ENCODE assay signal across 27 cellular contexts in genomic region chr10:10313099-10313875, GRCh38.
A peak's percentile ranks its signal among the peaks of the same experiment; 100 is the strongest.
DNase-seq lines count a peak whose midpoint lies in the region; ATAC-seq and TF ChIP-seq lines count a peak whose summit lies in the region.
"Had no signal": no experiment of that assay in that cellular context is flagged by ENCODE, and none has a peak within 500 bp of the region (broad histone marks: within the 10 kb centered on the region; RNA-seq: fewer than 3 reads in every experiment).

No MANE protein-coding gene starts in this region.

- H3K27me3 ChIP-seq in hepatocyte = no peaks in the 10 kb centered on the region
- H3K27me3 ChIP-seq in smooth muscle cell (ENCODE audit: low read depth) = no peaks in the 10 kb centered on the region
- H3K27me3 ChIP-seq: body of pancreas, dorsolateral prefrontal cortex, ovary had no signal

- no peak overlapping the region for H2AFZ ChIP-seq in hepatocyte
- no peak overlapping the region for H2AFZ ChIP-seq in smooth muscle cell (ENCODE audit: low read depth)
- H2AFZ ChIP-seq: PC-9 had no signal

- H3K9ac ChIP-seq in smooth muscle cell (ENCODE audit: low read depth) = no peak overlapping the region

- H3K4me3 Mint-ChIP-seq in WTC11 = no peak overlapping the region
- H3K4me3 Mint-ChIP-seq in activated CD4-positive, alpha-beta memory T cell treated with anti-CD3 and anti-CD28 coated beads for 36 hours = no peak overlapping the region
- H3K4me3 Mint-ChIP-seq: activated CD4-positive, alpha-beta memory T cell treated with anti-CD3 and anti-CD28 coated beads, Interleukin-2, amount 10 ng/mL, durations not matched to agents 7 days and 5 days; CD8-positive, alpha-beta T cell; immature natural killer cell; T-helper 17 cell had no signal

- POLR2A ChIA-PET in WTC11 (lab: Charles Lee) = no interaction called here
- POLR2A ChIA-PET in activated CD4-positive, alpha-beta memory T cell treated with anti-CD3 and anti-CD28 coated beads for 36 hours (lab: Charles Lee) = no interaction called here

- ATAC-seq in WTC11 (no peak), HG02642 (IDR thresholded peaks at IDR 0.05; ENCODE audit: poor library complexity, unreplicated experiment) (no peak)
- ATAC-seq: body of pancreas; CD8-positive, alpha-beta T cell; left lobe of liver; SK-N-SH treated with all-trans-retinoic acid at 6 μM for 48 hours; T-helper 17 cell had no signal

- 15% methylated on average over 3 of the region's 3 CpGs for WGBS in hepatocyte (ENCODE audit: low lambda C conversion rate, missing lambda C conversion rate)
- WGBS in smooth muscle cell (ENCODE audit: low lambda C conversion rate) = 41% methylated on average over 3 of the region's 3 CpGs

- H3K36me3 ChIP-seq in hepatocyte (replicated peaks; ENCODE audit: insufficient read depth, low read depth) = no peaks in the 10 kb centered on the region
- no peaks in the 10 kb centered on the region for H3K36me3 ChIP-seq in smooth muscle cell (ENCODE audit: low read depth)
- H3K36me3 ChIP-seq: HAP-1, ovary had no signal

- H3K4me1 ChIP-seq in hepatocyte (ENCODE audit: insufficient read depth) = peaks cover 11% of the 10 kb centered on the region
- H3K4me1 ChIP-seq in smooth muscle cell (ENCODE audit: low read depth) = no peaks in the 10 kb centered on the region

- H3K4me3 ChIP-seq in hepatocyte = no peak overlapping the region
- H3K4me3 ChIP-seq in smooth muscle cell = no peak overlapping the region
- H3K4me3 ChIP-seq: body of pancreas, dorsolateral prefrontal cortex, HAP-1, ovary, PC-9 had no signal

- H3K4me2 ChIP-seq in hepatocyte = peak overlapping the region; percentile 4
- H3K4me2 ChIP-seq in smooth muscle cell = peak overlapping the region; percentile 41
- H3K4me2 ChIP-seq: PC-9 had no signal

- no peaks in the 10 kb centered on the region for H3K27me3 Mint-ChIP-seq in WTC11 (ENCODE audit: low read depth)
- H3K27me3 Mint-ChIP-seq in activated CD4-positive, alpha-beta memory T cell treated with anti-CD3 and anti-CD28 coated beads for 36 hours = peaks cover 6% of the 10 kb centered on the region

- no peak overlapping the region for H3K27ac Mint-ChIP-seq in WTC11
- no peak overlapping the region for H3K27ac Mint-ChIP-seq in activated CD4-positive, alpha-beta memory T cell treated with anti-CD3 and anti-CD28 coated beads for 36 hours
- H3K27ac Mint-ChIP-seq: activated CD4-positive, alpha-beta memory T cell treated with anti-CD3 and anti-CD28 coated beads, Interleukin-2, amount 10 ng/mL, durations not matched to agents 7 days and 5 days; CD8-positive, alpha-beta T cell; immature natural killer cell; T-helper 17 cell had no signal

- no peaks in the 10 kb centered on the region for H3K9me2 ChIP-seq in hepatocyte (replicated peaks; ENCODE audit: insufficient read depth)

- H4K20me1 ChIP-seq in hepatocyte (ENCODE audit: insufficient read depth, poor library complexity, severe bottlenecking) (no peaks in the 10 kb centered on the region), smooth muscle cell (ENCODE audit: low read depth) (no peaks in the 10 kb centered on the region)

- peaks cover 2% of the 10 kb centered on the region; the same call in 1 of the 2 replicates for H3K4me1 Mint-ChIP-seq in WTC11
- H3K4me1 Mint-ChIP-seq in activated CD4-positive, alpha-beta memory T cell treated with anti-CD3 and anti-CD28 coated beads for 36 hours (ENCODE audit: low read depth) = no peaks in the 10 kb centered on the region
- H3K4me1 Mint-ChIP-seq: activated CD4-positive, alpha-beta memory T cell treated with anti-CD3 and anti-CD28 coated beads, Interleukin-2, amount 10 ng/mL, durations not matched to agents 7 days and 5 days; immature natural killer cell; T-helper 17 cell had no signal

- DNase-seq in SIG-M5 treated with dmso at 0.1 percent for 504 hours (lab: John Stamatoyannopoulos, UW; ENCODE audit: unreplicated experiment) = peak; percentile 4
- DNase-seq in SIG-M5 (lab: John Stamatoyannopoulos, UW) = no peak
- DNase-seq in WTC11 (ENCODE audit: low spot score) = no peak
- DNase-seq in hepatocyte (ENCODE audit: low spot score) = peak; percentile 17
- no peak for DNase-seq in smooth muscle cell (lab: John Stamatoyannopoulos, UW; ENCODE audit: unreplicated experiment)
- no peak for DNase-seq in HuH-7.5 (ENCODE audit: low spot score)
- DNase-seq in activated CD4-positive, alpha-beta memory T cell treated with anti-CD3 and anti-CD28 coated beads for 36 hours = no peak
- DNase-seq: activated CD4-positive, alpha-beta memory T cell treated with anti-CD3 and anti-CD28 coated beads, Interleukin-2, amount 10 ng/mL, durations not matched to agents 7 days and 5 days; activated CD4-positive, CD25-positive, alpha-beta regulatory T cell treated with anti-CD3 and anti-CD28 coated beads, Interleukin-2, amount 50 U/mL, for 72 hours; activated CD8-positive, alpha-beta memory T cell treated with anti-CD3 and anti-CD28 coated beads, Interleukin-2, amount 50 U/mL, for 4 hours; activated naive CD4-positive, alpha-beta T cell treated with Interleukin-2 at 50 U/mL for 16 hours; body of pancreas; CD8-positive, alpha-beta T cell; cerebellar nuclear complex; dorsolateral prefrontal cortex; immature natural killer cell; NCI-H1092 treated with DMSO at 0.1 percent for 48 hours; NCI-H1694 treated with DMSO at 0.1 percent for 48 hours; NCI-H69; ovary; PC-9; stimulated activated naive CD4-positive, alpha-beta T cell treated with Interleukin-2 at 50 U/mL for 16 hours; T-helper 17 cell had no signal

- intact Hi-C loops in activated CD4-positive, alpha-beta memory T cell treated with anti-CD3 and anti-CD28 coated beads for 36 hours (cut with micrococcal nuclease) = no loop called here

- CTCF ChIA-PET in WTC11 (lab: Charles Lee) = no interaction called here
- CTCF ChIA-PET in activated CD4-positive, alpha-beta memory T cell treated with anti-CD3 and anti-CD28 coated beads for 36 hours (lab: Charles Lee) = no interaction called here

- H3K27ac ChIP-seq in hepatocyte = no peak overlapping the region
- no peak overlapping the region for H3K27ac ChIP-seq in smooth muscle cell (ENCODE audit: low read depth)
- H3K27ac ChIP-seq: body of pancreas, dorsolateral prefrontal cortex, ovary, PC-9 had no signal

- H3F3A ChIP-seq in smooth muscle cell (ENCODE audit: low read depth) = no peaks in the 10 kb centered on the region

- H3K79me2 ChIP-seq in hepatocyte = no peaks in the 10 kb centered on the region
- no peaks in the 10 kb centered on the region for H3K79me2 ChIP-seq in smooth muscle cell (ENCODE audit: low read depth)

- 0 out of 2 replicates have a peak, but pooled peaks cover 3% of the 10 kb centered on the region for H3K9me3 Mint-ChIP-seq in WTC11
- no peaks in the 10 kb centered on the region for H3K9me3 Mint-ChIP-seq in activated CD4-positive, alpha-beta memory T cell treated with anti-CD3 and anti-CD28 coated beads for 36 hours
- H3K9me3 Mint-ChIP-seq: activated CD4-positive, alpha-beta memory T cell treated with anti-CD3 and anti-CD28 coated beads, Interleukin-2, amount 10 ng/mL, durations not matched to agents 7 days and 5 days; CD8-positive, alpha-beta T cell had no signal

- TF ChIP-seq CTCF in WTC11 (IDR thresholded peaks at IDR 0.05) (no peak), hepatocyte (IDR thresholded peaks at IDR 0.05; ENCODE audit: poor library complexity) (no peak), smooth muscle cell (IDR thresholded peaks at IDR 0.05; ENCODE audit: borderline replicate concordance, insufficient read depth, poor library complexity, severe bottlenecking) (no peak)

- H3K36me3 Mint-ChIP-seq in WTC11 = no peaks in the 10 kb centered on the region
- H3K36me3 Mint-ChIP-seq in activated CD4-positive, alpha-beta memory T cell treated with anti-CD3 and anti-CD28 coated beads for 36 hours = no peaks in the 10 kb centered on the region
- H3K36me3 Mint-ChIP-seq: CD8-positive, alpha-beta T cell; immature natural killer cell had no signal

- H3K9me3 ChIP-seq in hepatocyte (ENCODE audit: low read depth) (no peaks in the 10 kb centered on the region), smooth muscle cell (replicated peaks; ENCODE audit: low read depth) (no peaks in the 10 kb centered on the region)
- H3K9me3 ChIP-seq: body of pancreas, HAP-1, ovary had no signal

TF ChIP-seq in WTC11, 78 proteins besides CTCF, POLR2A, EP300 and RAD21:
- peak; percentile 59; the same call in 1 of the 2 replicates for TF ChIP-seq CDX4 (CRISPR knock-in tag; IDR thresholded peaks at IDR 0.05; ENCODE audit: borderline replicate concordance)
- no peak for TF ChIP-seq SP1 (CRISPR knock-in tag; conservative IDR thresholded peaks at IDR 0.05)

Comparison
In these comparisons a context has a peak if more than half of its experiments do, and no peak if none do; other contexts are left out.
1. DNase-seq: peak in SIG-M5 treated with dmso at 0.1 percent for 504 hours (single experiment) and hepatocyte (single experiment); none in SIG-M5 (single experiment), WTC11 (single experiment), smooth muscle cell (single experiment), HuH-7.5 (single experiment) and activated CD4-positive, alpha-beta memory T cell treated with anti-CD3 and anti-CD28 coated beads for 36 hours (single experiment).